1 cellular context compared by ENCODE assay signal in genomic region chr4:76725039-76725438, GRCh38.
TF ChIP-seq lines count a peak whose summit lies in the region.

No MANE protein-coding gene starts in this region.

TF ChIP-seq in GM23338, 12 proteins besides CTCF, POLR2A, EP300 and RAD21 (continued from another document):
- TF ChIP-seq ZNF462 (CRISPR knock-in tag; IDR thresholded peaks at IDR 0.05) (no peak), ZNF331 (CRISPR knock-in tag; IDR thresholded peaks at IDR 0.05; ENCODE audit: low read depth) (no peak), ETS1 (IDR thresholded peaks at IDR 0.05) (no peak), POLR2AphosphoS5 (IDR thresholded peaks at IDR 0.05; ENCODE audit: low read depth) (no peak), EZH2phosphoT487 (IDR thresholded peaks at IDR 0.05; ENCODE audit: unreplicated experiment) (no peak), NANOG (IDR thresholded peaks at IDR 0.05; ENCODE audit: borderline replicate concordance) (no peak), JUNB (IDR thresholded peaks at IDR 0.05; ENCODE audit: unreplicated experiment) (no peak), STAT1 (IDR thresholded peaks at IDR 0.05; ENCODE audit: unreplicated experiment) (no peak)
